ENCODE assay signal across 13 cellular contexts in genomic region chr17:36850794-36851193, GRCh38.
DNase-seq lines count a peak whose midpoint lies in the region; ATAC-seq and TF ChIP-seq lines count a peak whose summit lies in the region.
"Had no signal": no experiment of that assay in that cellular context is flagged by ENCODE, and none has a peak within 500 bp of the region (broad histone marks: within the 10 kb centered on the region; RNA-seq: fewer than 3 reads in every experiment).

No MANE protein-coding gene starts in this region.

- intact Hi-C loops in PC-3 (cut with micrococcal nuclease): loop anchor here (2.0 kb wide), 1 partner anchor 70 kb away; no protein-coding TSS in a partner anchor
- intact Hi-C loops in ovary (cut with DNase I): no loop called here

- H3K4me3 ChIP-seq in PC-3 (ENCODE audit: low read length): no peak overlapping the region
- H3K4me3 ChIP-seq in ovary: no peak overlapping the region
- H3K4me3 ChIP-seq: GM12878 had no signal

- H3K79me2 ChIP-seq in PC-3 (ENCODE audit: low read length): no peaks in the 10 kb centered on the region

- peak overlapping the region; percentile 66 for H3K27ac ChIP-seq in PC-3 (ENCODE audit: low read length)
- H3K27ac ChIP-seq in ovary: no peak overlapping the region

- H3K27me3 ChIP-seq in PC-3 (ENCODE audit: low read length) (no peaks in the 10 kb centered on the region), ovary (no peaks in the 10 kb centered on the region)

- no TSS peak for BruUV-seq in PC-3 (replicated peaks; lab: Mats Ljungman, UMichigan)

- CTCF ChIA-PET in PC-3 (lab: Charles Lee): no interaction called here

- no peaks in the 10 kb centered on the region for H3K9me3 Mint-ChIP-seq in activated T-cell treated with anti-CD3 and anti-CD28 coated beads, Interleukin-2, amount 50 U/mL, for 24 hours
- H3K9me3 Mint-ChIP-seq in stimulated activated effector memory CD8-positive, alpha-beta T cell treated with anti-CD3 and anti-CD28 coated beads, Interleukin-12 subunit alpha, Interleukin-12 subunit beta, amount 100 ng/mL, for 72 hours: no peaks in the 10 kb centered on the region

- H3K4me1 ChIP-seq in PC-3 (ENCODE audit: insufficient read depth, low read length) (peaks cover 22% of the 10 kb centered on the region), ovary (ENCODE audit: insufficient read depth) (no peaks in the 10 kb centered on the region)

- no peaks in the 10 kb centered on the region for H3K36me3 ChIP-seq in PC-3 (ENCODE audit: low read depth, low read length)
- no peaks in the 10 kb centered on the region for H3K36me3 ChIP-seq in ovary

- no peak for TF ChIP-seq POLR2A in ovary (IDR thresholded peaks at IDR 0.05)

- H3K4me2 ChIP-seq in PC-3 (ENCODE audit: low read length): 0 out of 2 replicates have a peak overlapping the region, but pooled peaks have one; percentile 22

- no peak for TF ChIP-seq CTCF in PC-3 (conservative IDR thresholded peaks at IDR 0.05; ENCODE audit: low read depth, low read length)
- no peak for TF ChIP-seq CTCF in ovary (IDR thresholded peaks at IDR 0.05)

- peak overlapping the region; percentile 20; the same call in 1 of the 2 replicates for H3K9ac ChIP-seq in PC-3 (ENCODE audit: low read length)

- H3K4me3 Mint-ChIP-seq in activated T-cell treated with anti-CD3 and anti-CD28 coated beads, Interleukin-2, amount 50 U/mL, for 24 hours: peak overlapping the region; percentile 47
- peak overlapping the region; percentile 47 for H3K4me3 Mint-ChIP-seq in stimulated activated effector memory CD8-positive, alpha-beta T cell treated with anti-CD3 and anti-CD28 coated beads, Interleukin-12 subunit alpha, Interleukin-12 subunit beta, amount 100 ng/mL, for 72 hours

- POLR2A ChIA-PET in PC-3 (lab: Charles Lee; ENCODE audit: unreplicated experiment): no interaction called here

- peaks cover 44% of the 10 kb centered on the region for H3K4me1 Mint-ChIP-seq in activated T-cell treated with anti-CD3 and anti-CD28 coated beads, Interleukin-2, amount 50 U/mL, for 24 hours (ENCODE audit: low read depth)
- peaks cover 19% of the 10 kb centered on the region for H3K4me1 Mint-ChIP-seq in stimulated activated effector memory CD8-positive, alpha-beta T cell treated with anti-CD3 and anti-CD28 coated beads, Interleukin-12 subunit alpha, Interleukin-12 subunit beta, amount 100 ng/mL, for 72 hours

- TF ChIP-seq EP300 in ovary (IDR thresholded peaks at IDR 0.05): no peak

- H3K9me3 ChIP-seq in PC-3 (ENCODE audit: low read length): no peaks in the 10 kb centered on the region
- H3K9me3 ChIP-seq in ovary: no peaks in the 10 kb centered on the region

- H4K20me1 ChIP-seq in PC-3 (ENCODE audit: low read length): no peaks in the 10 kb centered on the region

- peaks cover 6% of the 10 kb centered on the region for H3K27me3 Mint-ChIP-seq in activated T-cell treated with anti-CD3 and anti-CD28 coated beads, Interleukin-2, amount 50 U/mL, for 24 hours

- DNase-seq in activated T-cell treated with anti-CD3 and anti-CD28 coated beads, Interleukin-2, amount 50 U/mL, for 24 hours: no peak
- no peak for DNase-seq in activated T-cell treated with anti-CD3 and anti-CD28 coated beads, Interleukin-2, amount 50 U/mL, for 1 hour
- DNase-seq in PC-3 (peak; percentile 63), dermis blood vessel endothelial cell (peak; percentile 76), ovary (no peak)
- no peak for DNase-seq in stimulated activated effector memory CD8-positive, alpha-beta T cell treated with anti-CD3 and anti-CD28 coated beads, Interleukin-12 subunit alpha, Interleukin-12 subunit beta, amount 100 ng/mL, for 72 hours (ENCODE audit: low spot score in 2 of 2)
- DNase-seq: AML-193; NCI-H2227 treated with DMSO at 0.1 percent for 48 hours; right cardiac atrium; stimulated activated CD8-positive, alpha-beta memory T cell treated with anti-CD3 and anti-CD28 coated beads, Interleukin-4, amount 100 ng/mL, for 48 hours had no signal

- peak; percentile 69 for ATAC-seq in PC-3
- ATAC-seq in stimulated activated effector memory CD8-positive, alpha-beta T cell treated with anti-CD3 and anti-CD28 coated beads, Interleukin-12 subunit alpha, Interleukin-12 subunit beta, amount 100 ng/mL, for 72 hours: peak; percentile 55
- no peak for ATAC-seq in GM21367 (IDR thresholded peaks at IDR 0.05; ENCODE audit: unreplicated experiment)
- ATAC-seq in GM18519 (IDR thresholded peaks at IDR 0.05; ENCODE audit: low FRiP score, unreplicated experiment): no peak
- ATAC-seq: right cardiac atrium had no signal

- H3K36me3 Mint-ChIP-seq in activated T-cell treated with anti-CD3 and anti-CD28 coated beads, Interleukin-2, amount 50 U/mL, for 24 hours (ENCODE audit: low read depth): no peaks in the 10 kb centered on the region
- no peaks in the 10 kb centered on the region for H3K36me3 Mint-ChIP-seq in stimulated activated effector memory CD8-positive, alpha-beta T cell treated with anti-CD3 and anti-CD28 coated beads, Interleukin-12 subunit alpha, Interleukin-12 subunit beta, amount 100 ng/mL, for 72 hours

- no peaks in the 10 kb centered on the region for H3F3A ChIP-seq in PC-3 (ENCODE audit: low read length, unreplicated experiment)

- no peaks in the 10 kb centered on the region for H3K9me2 ChIP-seq in PC-3 (replicated peaks; ENCODE audit: low read length)

- 69 to 83% (median 71%) methylated on average over 5 of the region's 5 CpGs for WGBS in ovary, 3 donors

- no peak overlapping the region for H2AFZ ChIP-seq in PC-3 (ENCODE audit: low read length)

- peak overlapping the region; percentile 93 for H3K27ac Mint-ChIP-seq in activated T-cell treated with anti-CD3 and anti-CD28 coated beads, Interleukin-2, amount 50 U/mL, for 24 hours
- no peak overlapping the region for H3K27ac Mint-ChIP-seq in stimulated activated effector memory CD8-positive, alpha-beta T cell treated with anti-CD3 and anti-CD28 coated beads, Interleukin-12 subunit alpha, Interleukin-12 subunit beta, amount 100 ng/mL, for 72 hours

Comparison
In these comparisons a context has a peak if more than half of its experiments do, and no peak if none do; other contexts are left out.
1. DNase-seq: peak in PC-3 (single experiment) and dermis blood vessel endothelial cell (single experiment); none in activated T-cell treated with anti-CD3 and anti-CD28 coated beads, Interleukin-2, amount 50 U/mL, for 24 hours (single experiment), activated T-cell treated with anti-CD3 and anti-CD28 coated beads, Interleukin-2, amount 50 U/mL, for 1 hour (single experiment), stimulated activated effector memory CD8-positive, alpha-beta T cell treated with anti-CD3 and anti-CD28 coated beads, Interleukin-12 subunit alpha, Interleukin-12 subunit beta, amount 100 ng/mL, for 72 hours (0 of 2) and ovary (0 of 5).
2. ATAC-seq: peak in PC-3 (single experiment) and stimulated activated effector memory CD8-positive, alpha-beta T cell treated with anti-CD3 and anti-CD28 coated beads, Interleukin-12 subunit alpha, Interleukin-12 subunit beta, amount 100 ng/mL, for 72 hours (single experiment); none in GM21367 (single experiment) and GM18519 (single experiment).